ENCODE assay signal across 27 cellular contexts in the genomic region with DNA sequence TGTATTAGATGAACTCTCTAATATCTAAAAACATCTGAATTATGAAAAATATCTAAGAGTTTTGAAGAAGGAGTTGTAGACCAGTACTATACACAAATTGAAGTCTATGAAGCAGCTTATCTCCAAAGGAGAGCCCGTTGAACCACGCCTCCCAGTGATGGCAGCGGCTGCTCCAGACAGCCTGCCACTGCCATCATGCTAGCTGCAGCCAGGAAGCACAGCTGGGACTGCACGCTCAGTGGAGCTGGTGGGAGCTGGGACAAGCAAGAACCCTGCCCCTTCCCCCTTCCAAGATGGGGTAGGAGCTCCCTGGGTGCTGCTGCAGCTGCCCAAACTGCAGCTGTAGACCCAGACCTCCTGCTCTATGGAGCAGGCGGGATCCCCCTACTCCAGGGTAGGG.
"Had no signal": no experiment of that assay in that cellular context is flagged by ENCODE, and none has a peak within 500 bp of the region (broad histone marks: within the 10 kb centered on the region; RNA-seq: fewer than 3 reads in every experiment).

No MANE protein-coding gene starts in this region.

- H3K4me1 ChIP-seq: left lung, lower lobe of right lung, prostate gland, sigmoid colon, spleen, uterus had no signal

- H3K36me3 ChIP-seq: heart left ventricle, left lung, lower lobe of right lung, neutrophil, ovary, prostate gland, sigmoid colon, spleen, tibial nerve, uterus had no signal

- H3K27me3 ChIP-seq: neutrophil, ovary, sigmoid colon, uterus had no signal

- DNase-seq: heart left ventricle; hypothalamus; immature natural killer cell; kidney; left colon; lower lobe of right lung; mammary epithelial cell; naive thymus-derived CD4-positive, alpha-beta T cell; occipital lobe; ovary; retina; right cardiac atrium; sigmoid colon; small intestine; spleen; stimulated activated CD4-positive, alpha-beta T cell treated with anti-CD3 and anti-CD28 coated beads, Interleukin-4, amount 100 ng/mL, for 4 hours; stimulated activated CD8-positive, alpha-beta memory T cell treated with anti-CD3 and anti-CD28 coated beads, Interleukin-4, amount 100 ng/mL, for 48 hours; stimulated activated naive CD4-positive, alpha-beta T cell treated with Interleukin-2 at 50 U/mL for 16 hours; stimulated activated naive CD8-positive, alpha-beta T cell treated with anti-CD3 and anti-CD28 coated beads, Interleukin-15, amount 100 ng/mL, for 72 hours; substantia nigra; uterus had no signal

- FAIRE-seq: islet of Langerhans, kidney, small intestine had no signal

- H3K27ac ChIP-seq: heart left ventricle, left lung, lower lobe of right lung, neutrophil, ovary, prostate gland, sigmoid colon, spleen, tibial nerve, uterus had no signal

- H3K9me3 ChIP-seq: heart left ventricle, left lung, lower lobe of right lung, neutrophil, ovary, prostate gland, sigmoid colon, spleen, tibial nerve, uterus had no signal

- ATAC-seq: heart left ventricle; left colon; left lung; lower lobe of right lung; naive thymus-derived CD4-positive, alpha-beta T cell; right cardiac atrium; stimulated activated memory B cell treated with anti-CD40 and anti-IgM and Interleukin-4, amounts not matched to agents 10 μg/mL and 1 μg/mL and 100 μg/mL, for 72 hours; stimulated activated naive CD8-positive, alpha-beta T cell treated with anti-CD3 and anti-CD28 coated beads, Interleukin-15, amount 100 ng/mL, for 72 hours had no signal

- H3K4me3 ChIP-seq: heart left ventricle, left lung, lower lobe of right lung, ovary, prostate gland, sigmoid colon, spleen, tibial nerve, uterus had no signal
